ENCODE assay signal across 2 cellular contexts in genomic region chr10:25105262-25105661, GRCh38.
TF ChIP-seq lines count a peak whose summit lies in the region.

No MANE protein-coding gene starts in this region.

TF ChIP-seq in GM23338, 12 proteins besides CTCF, POLR2A, EP300 and RAD21:
- TF ChIP-seq, protein P1, sequence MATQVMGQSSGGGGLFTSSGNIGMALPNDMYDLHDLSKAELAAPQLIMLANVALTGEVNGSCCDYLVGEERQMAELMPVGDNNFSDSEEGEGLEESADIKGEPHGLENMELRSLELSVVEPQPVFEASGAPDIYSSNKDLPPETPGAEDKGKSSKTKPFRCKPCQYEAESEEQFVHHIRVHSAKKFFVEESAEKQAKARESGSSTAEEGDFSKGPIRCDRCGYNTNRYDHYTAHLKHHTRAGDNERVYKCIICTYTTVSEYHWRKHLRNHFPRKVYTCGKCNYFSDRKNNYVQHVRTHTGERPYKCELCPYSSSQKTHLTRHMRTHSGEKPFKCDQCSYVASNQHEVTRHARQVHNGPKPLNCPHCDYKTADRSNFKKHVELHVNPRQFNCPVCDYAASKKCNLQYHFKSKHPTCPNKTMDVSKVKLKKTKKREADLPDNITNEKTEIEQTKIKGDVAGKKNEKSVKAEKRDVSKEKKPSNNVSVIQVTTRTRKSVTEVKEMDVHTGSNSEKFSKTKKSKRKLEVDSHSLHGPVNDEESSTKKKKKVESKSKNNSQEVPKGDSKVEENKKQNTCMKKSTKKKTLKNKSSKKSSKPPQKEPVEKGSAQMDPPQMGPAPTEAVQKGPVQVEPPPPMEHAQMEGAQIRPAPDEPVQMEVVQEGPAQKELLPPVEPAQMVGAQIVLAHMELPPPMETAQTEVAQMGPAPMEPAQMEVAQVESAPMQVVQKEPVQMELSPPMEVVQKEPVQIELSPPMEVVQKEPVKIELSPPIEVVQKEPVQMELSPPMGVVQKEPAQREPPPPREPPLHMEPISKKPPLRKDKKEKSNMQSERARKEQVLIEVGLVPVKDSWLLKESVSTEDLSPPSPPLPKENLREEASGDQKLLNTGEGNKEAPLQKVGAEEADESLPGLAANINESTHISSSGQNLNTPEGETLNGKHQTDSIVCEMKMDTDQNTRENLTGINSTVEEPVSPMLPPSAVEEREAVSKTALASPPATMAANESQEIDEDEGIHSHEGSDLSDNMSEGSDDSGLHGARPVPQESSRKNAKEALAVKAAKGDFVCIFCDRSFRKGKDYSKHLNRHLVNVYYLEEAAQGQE (IDR thresholded peaks at IDR 0.05; ENCODE audit: unreplicated experiment), result no peak
- no peak for TF ChIP-seq ZNF462 (CRISPR knock-in tag; IDR thresholded peaks at IDR 0.05)

TF ChIP-seq in K562, 482 proteins besides CTCF, POLR2A, EP300 and RAD21 (continued from another document):
- TF ChIP-seq, protein P2, sequence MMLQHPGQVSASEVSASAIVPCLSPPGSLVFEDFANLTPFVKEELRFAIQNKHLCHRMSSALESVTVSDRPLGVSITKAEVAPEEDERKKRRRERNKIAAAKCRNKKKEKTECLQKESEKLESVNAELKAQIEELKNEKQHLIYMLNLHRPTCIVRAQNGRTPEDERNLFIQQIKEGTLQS (IDR thresholded peaks at IDR 0.05), result 0 out of 2 replicates have a peak, but pooled peaks have one; percentile 30
- TF ChIP-seq, protein P2 (CRISPR knock-in tag; conservative IDR thresholded peaks at IDR 0.05), result no peak
- TF ChIP-seq ZC3H4 (CRISPR knock-in tag; IDR thresholded peaks at IDR 0.05; ENCODE audit: borderline replicate concordance) (no peak), HMG20A (CRISPR knock-in tag; conservative IDR thresholded peaks at IDR 0.05) (no peak)
TF ChIP-seq in K562: peak in this region for 1.
